ENCODE assay signal across 16 cellular contexts in the genomic region with DNA sequence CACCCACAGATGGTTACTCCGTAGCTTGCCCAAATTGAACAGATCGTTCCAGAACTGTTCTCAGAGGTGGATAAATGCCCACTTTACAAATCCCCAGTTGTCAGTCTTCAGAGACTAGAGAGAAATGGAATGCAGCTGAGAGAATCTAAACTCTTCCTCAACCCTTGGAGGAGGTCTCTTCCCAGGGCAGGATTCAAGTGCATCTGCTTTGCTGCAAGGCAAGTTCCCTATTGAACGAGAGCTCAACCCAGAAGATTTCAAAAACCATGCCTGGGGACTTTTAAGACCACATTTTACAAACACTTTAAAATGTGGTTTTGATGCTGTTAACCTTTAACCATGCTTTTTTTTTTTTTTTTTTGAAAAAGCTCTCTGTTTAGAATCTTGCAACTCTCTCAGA.
DNase-seq lines count a peak whose midpoint lies in the region; ATAC-seq, FAIRE-seq and TF ChIP-seq lines count a peak whose summit lies in the region.
"Had no signal": no experiment of that assay in that cellular context is flagged by ENCODE, and none has a peak within 500 bp of the region (broad histone marks: within the 10 kb centered on the region; RNA-seq: fewer than 3 reads in every experiment).

No MANE protein-coding gene starts in this region.

- TF ChIP-seq CTCF in GM12878 (IDR thresholded peaks at IDR 0.05 in 2 of 3, conservative IDR thresholded peaks at IDR 0.05 in 1 of 3; ENCODE audit: control insufficient read depth in 2 of 3, extremely low read depth in 1 of 3, insufficient read depth in 1 of 3, low read depth in 3 of 3, low read length in 3 of 3), result no peak
- TF ChIP-seq CTCF in kidney epithelial cell (IDR thresholded peaks at IDR 0.05; ENCODE audit: insufficient read depth, low read length, poor library complexity, severe bottlenecking), result no peak
- TF ChIP-seq CTCF in WERI-Rb-1 (IDR thresholded peaks at IDR 0.05; ENCODE audit: low read depth, low read length), result no peak
- no peak for TF ChIP-seq CTCF in esophagus muscularis mucosa (IDR thresholded peaks at IDR 0.05)
- TF ChIP-seq CTCF in brain microvascular endothelial cell (IDR thresholded peaks at IDR 0.05; ENCODE audit: low read depth, low read length, missing control alignments), result no peak
- no peak for TF ChIP-seq CTCF in mucosa of descending colon (IDR thresholded peaks at IDR 0.05)

- POLR2A ChIA-PET in GM12878 (lab: Charles Lee), result interaction anchor here (0.6 kb wide), 1 partner anchor 79 kb away, joined by 3 read pairs; no protein-coding TSS in a partner anchor

- no peak for FAIRE-seq in GM12878 (lab: Jason Lieb, UNC)

- TF ChIP-seq EP300 in GM12878 (IDR thresholded peaks at IDR 0.05; ENCODE audit: borderline replicate concordance in 1 of 2, control insufficient read depth in 1 of 2, low read depth in 2 of 2, low read length in 2 of 2) (no peak), esophagus muscularis mucosa (IDR thresholded peaks at IDR 0.05) (no peak)

- ATAC-seq in GM12878 (no peak), mucosa of descending colon (no peak)

- H3K4me3 ChIP-seq in GM12878, result no peak overlapping the region
- no peak overlapping the region for H3K4me3 ChIP-seq in kidney epithelial cell (ENCODE audit: low read depth, low read length)
- H3K4me3 ChIP-seq in WERI-Rb-1 (ENCODE audit: low read depth, low read length), result no peak overlapping the region
- no peak overlapping the region for H3K4me3 ChIP-seq in esophagus muscularis mucosa
- H3K4me3 ChIP-seq in brain microvascular endothelial cell (ENCODE audit: low read depth, low read length), result no peak overlapping the region
- no peak overlapping the region for H3K4me3 ChIP-seq in mucosa of descending colon
- H3K4me3 ChIP-seq: upper lobe of left lung had no signal

- no peak overlapping the region for H2AFZ ChIP-seq in GM12878 (ENCODE audit: control insufficient read depth, low read depth, low read length)

- H3K36me3 ChIP-seq in GM12878 (ENCODE audit: control insufficient read depth in 2 of 2, insufficient read depth in 2 of 2, low read length in 1 of 2) (no peaks in the 10 kb centered on the region), kidney epithelial cell (ENCODE audit: control insufficient read depth, insufficient read depth, low read length) (no peaks in the 10 kb centered on the region), WERI-Rb-1 (no peaks in the 10 kb centered on the region), esophagus muscularis mucosa (no peaks in the 10 kb centered on the region), brain microvascular endothelial cell (replicated peaks) (no peaks in the 10 kb centered on the region), mucosa of descending colon (ENCODE audit: low read depth) (no peaks in the 10 kb centered on the region)
- H3K36me3 ChIP-seq: neutrophil, upper lobe of left lung had no signal

- H4K20me1 ChIP-seq in GM12878 (ENCODE audit: control insufficient read depth, insufficient read depth), result no peaks in the 10 kb centered on the region

- H3K27me3 ChIP-seq in GM12878 (replicated peaks in 1 of 2; ENCODE audit: control insufficient read depth in 2 of 2, insufficient read depth in 2 of 2, low read length in 1 of 2) (no peaks in the 10 kb centered on the region), kidney epithelial cell (ENCODE audit: control insufficient read depth, insufficient read depth, low read length) (no peaks in the 10 kb centered on the region), WERI-Rb-1 (ENCODE audit: insufficient read depth, low read depth, severe bottlenecking) (peaks cover 63% of the 10 kb centered on the region), esophagus muscularis mucosa (no peaks in the 10 kb centered on the region), brain microvascular endothelial cell (replicated peaks) (no peaks in the 10 kb centered on the region)
- H3K27me3 ChIP-seq: neutrophil, upper lobe of left lung had no signal

- CTCF ChIA-PET in GM12878 (lab: Yijun Ruan, JAX), result no interaction called here

- TF ChIP-seq POLR2A in GM12878 (IDR thresholded peaks at IDR 0.05; ENCODE audit: low read depth, low read length), result no peak
- TF ChIP-seq POLR2A in esophagus muscularis mucosa (IDR thresholded peaks at IDR 0.05; ENCODE audit: low read depth), result no peak

- SMC1A ChIA-PET in GM12878 (lab: Charles Lee; ENCODE audit: uncharacterized antibody, unreplicated experiment), result no interaction called here

- H3K79me2 ChIP-seq in GM12878 (ENCODE audit: control insufficient read depth, insufficient read depth, low read length), result no peaks in the 10 kb centered on the region

- in situ Hi-C loops in GM12878 (cut with MboI) (no loop called here), brain microvascular endothelial cell (cut with HindIII; ENCODE audit: low pct_ligation_motif_present, low sequenced_read_pairs) (no loop called here)

- H3K9ac ChIP-seq in GM12878 (ENCODE audit: control insufficient read depth, insufficient read depth, low read length), result no peak overlapping the region

- H3K9me3 ChIP-seq in GM12878 (replicated peaks; ENCODE audit: control insufficient read depth, insufficient read depth, low read length) (no peaks in the 10 kb centered on the region; the same call in 2 of the 3 replicates), WERI-Rb-1 (ENCODE audit: severe bottlenecking) (no peaks in the 10 kb centered on the region), esophagus muscularis mucosa (no peaks in the 10 kb centered on the region), mucosa of descending colon (no peaks in the 10 kb centered on the region)
- H3K9me3 ChIP-seq: neutrophil, upper lobe of left lung had no signal

- RAD21 ChIA-PET in GM12878 (lab: Charles Lee; ENCODE audit: unreplicated experiment), result no interaction called here

- H3K4me2 ChIP-seq in GM12878 (ENCODE audit: control insufficient read depth, insufficient read depth), result no peak overlapping the region

- DNase-seq in AG20443 (ENCODE audit: low spot score) (peak; percentile 6), M059J (ENCODE audit: low read depth) (peak; percentile 78), GM12878 (ENCODE audit: low read depth, low spot score) (no peak), kidney epithelial cell (ENCODE audit: low read depth) (peak; percentile 21), WERI-Rb-1 (no peak), esophagus muscularis mucosa (ENCODE audit: extremely low spot score) (no peak), brain microvascular endothelial cell (no peak), mucosa of descending colon (no peak)
- DNase-seq: activated CD4-positive, alpha-beta memory T cell treated with anti-CD3 and anti-CD28 coated beads, Interleukin-2, amount 10 ng/mL, durations not matched to agents 7 days and 5 days; AML-193; dermis blood vessel endothelial cell; DMS153; H7; NCI-H1092 treated with DMSO at 0.1 percent for 48 hours; upper lobe of left lung had no signal

- BruUV-seq in GM12878 (replicated peaks; lab: Mats Ljungman, UMichigan), result no TSS peak

- WGBS in GM12878 (ENCODE audit: insufficient coverage, insufficient replicate concordance, low lambda C conversion rate, missing lambda C conversion rate), result 17% methylated on average over 3 of the region's 3 CpGs
- 66% methylated on average over 3 of the region's 3 CpGs for WGBS in esophagus muscularis mucosa

- no peak overlapping the region for H3K27ac ChIP-seq in GM12878 (ENCODE audit: control insufficient read depth, insufficient read depth)
- H3K27ac ChIP-seq in WERI-Rb-1, result no peak overlapping the region
- no peak overlapping the region for H3K27ac ChIP-seq in esophagus muscularis mucosa (replicated peaks in 1 of 4)
- no peak overlapping the region for H3K27ac ChIP-seq in brain microvascular endothelial cell
- H3K27ac ChIP-seq: neutrophil, upper lobe of left lung had no signal

- no peaks in the 10 kb centered on the region for H3K4me1 ChIP-seq in GM12878 (ENCODE audit: control insufficient read depth, insufficient read depth, low read length)
- peaks cover 0 to 5% (median 0%) of the 10 kb centered on the region in 4 donors for H3K4me1 ChIP-seq in esophagus muscularis mucosa
- H3K4me1 ChIP-seq in mucosa of descending colon (ENCODE audit: low read depth), result no peaks in the 10 kb centered on the region
- H3K4me1 ChIP-seq: upper lobe of left lung had no signal

- intact Hi-C loops in GM12878 (cut with micrococcal nuclease; ENCODE audit: unreplicated experiment) (no loop called here), esophagus muscularis mucosa (cut with DNase I) (no loop called here), mucosa of descending colon (cut with DNase I, micrococcal nuclease) (no loop called here)

- no peak for TF ChIP-seq RAD21 in GM12878 (IDR thresholded peaks at IDR 0.05; ENCODE audit: insufficient read depth, low read depth, low read length)

TF ChIP-seq in GM12878, 131 proteins besides CTCF, POLR2A, EP300 and RAD21:
- TF ChIP-seq ZNF384 (IDR thresholded peaks at IDR 0.05; ENCODE audit: borderline replicate concordance, low read depth, low read length), result peak; percentile 11; the same call in 1 of the 2 replicates
- no peak for TF ChIP-seq SMAD1 (IDR thresholded peaks at IDR 0.05; ENCODE audit: low read depth, partially characterized antibody)
- no peak for TF ChIP-seq HDAC6 (IDR thresholded peaks at IDR 0.05; ENCODE audit: unreplicated experiment)
- TF ChIP-seq, protein P1, sequence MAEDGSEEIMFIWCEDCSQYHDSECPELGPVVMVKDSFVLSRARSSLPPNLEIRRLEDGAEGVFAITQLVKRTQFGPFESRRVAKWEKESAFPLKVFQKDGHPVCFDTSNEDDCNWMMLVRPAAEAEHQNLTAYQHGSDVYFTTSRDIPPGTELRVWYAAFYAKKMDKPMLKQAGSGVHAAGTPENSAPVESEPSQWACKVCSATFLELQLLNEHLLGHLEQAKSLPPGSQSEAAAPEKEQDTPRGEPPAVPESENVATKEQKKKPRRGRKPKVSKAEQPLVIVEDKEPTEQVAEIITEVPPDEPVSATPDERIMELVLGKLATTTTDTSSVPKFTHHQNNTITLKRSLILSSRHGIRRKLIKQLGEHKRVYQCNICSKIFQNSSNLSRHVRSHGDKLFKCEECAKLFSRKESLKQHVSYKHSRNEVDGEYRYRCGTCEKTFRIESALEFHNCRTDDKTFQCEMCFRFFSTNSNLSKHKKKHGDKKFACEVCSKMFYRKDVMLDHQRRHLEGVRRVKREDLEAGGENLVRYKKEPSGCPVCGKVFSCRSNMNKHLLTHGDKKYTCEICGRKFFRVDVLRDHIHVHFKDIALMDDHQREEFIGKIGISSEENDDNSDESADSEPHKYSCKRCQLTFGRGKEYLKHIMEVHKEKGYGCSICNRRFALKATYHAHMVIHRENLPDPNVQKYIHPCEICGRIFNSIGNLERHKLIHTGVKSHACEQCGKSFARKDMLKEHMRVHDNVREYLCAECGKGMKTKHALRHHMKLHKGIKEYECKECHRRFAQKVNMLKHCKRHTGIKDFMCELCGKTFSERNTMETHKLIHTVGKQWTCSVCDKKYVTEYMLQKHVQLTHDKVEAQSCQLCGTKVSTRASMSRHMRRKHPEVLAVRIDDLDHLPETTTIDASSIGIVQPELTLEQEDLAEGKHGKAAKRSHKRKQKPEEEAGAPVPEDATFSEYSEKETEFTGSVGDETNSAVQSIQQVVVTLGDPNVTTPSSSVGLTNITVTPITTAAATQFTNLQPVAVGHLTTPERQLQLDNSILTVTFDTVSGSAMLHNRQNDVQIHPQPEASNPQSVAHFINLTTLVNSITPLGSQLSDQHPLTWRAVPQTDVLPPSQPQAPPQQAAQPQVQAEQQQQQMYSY (CRISPR knock-in tag; IDR thresholded peaks at IDR 0.05), result no peak
- no peak for TF ChIP-seq CREB1 (IDR thresholded peaks at IDR 0.05; ENCODE audit: low read depth)
- TF ChIP-seq NR2C1 (IDR thresholded peaks at IDR 0.05), result no peak

Comparison
In these comparisons a context has a peak if more than half of its experiments do, and no peak if none do; other contexts are left out.
1. DNase-seq: peak in AG20443 (single experiment), M059J (single experiment) and kidney epithelial cell (single experiment); none in GM12878 (single experiment), WERI-Rb-1 (single experiment), esophagus muscularis mucosa (single experiment), brain microvascular endothelial cell (single experiment) and mucosa of descending colon (0 of 3).